In the genomic region with DNA sequence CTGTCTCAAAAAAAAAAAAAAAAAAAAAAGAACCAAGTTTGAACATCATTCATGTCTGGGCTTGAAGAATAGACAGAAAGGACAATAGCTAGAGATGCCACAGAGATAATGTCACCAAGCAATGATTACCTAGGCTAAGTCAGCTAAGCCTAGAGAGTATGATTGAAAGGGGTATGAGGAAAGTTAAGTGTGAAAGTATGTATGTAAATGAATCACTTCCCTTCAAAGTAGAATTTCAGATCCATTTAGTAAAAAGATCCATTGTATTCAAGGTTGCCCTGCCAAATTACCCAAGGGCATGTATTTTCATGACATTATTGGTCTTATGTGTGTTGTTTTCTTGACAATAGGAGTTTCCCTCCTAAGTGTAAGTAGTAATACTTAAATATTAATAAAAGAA, we compare ENCODE assay signal across 14 cellular contexts. TPM values are rescaled to one million over a fixed set of nuclear protein-coding genes. Genes with fewer than 3 reads are reported as not detected.
DNase-seq lines count a peak whose midpoint lies in the region; ATAC-seq and TF ChIP-seq lines count a peak whose summit lies in the region.
"Had no signal": no experiment of that assay in that cellular context is flagged by ENCODE, and none has a peak within 500 bp of the region (broad histone marks: within the 10 kb centered on the region; RNA-seq: fewer than 3 reads in every experiment).

No MANE protein-coding gene starts in this region.

- H3K9ac ChIP-seq in IMR-90 (ENCODE audit: low read depth, low read length), result no peak overlapping the region

- H2BK20ac ChIP-seq in IMR-90 (ENCODE audit: low read depth, low read length), result no peak overlapping the region

- H2BK15ac ChIP-seq in IMR-90 (ENCODE audit: low read depth, low read length), result no peak overlapping the region

- H3K4me1 ChIP-seq in IMR-90 (ENCODE audit: control insufficient read depth, insufficient read depth, low read length), result peaks cover 2% of the 10 kb centered on the region; the same call in 1 of the 2 replicates

- H3K4me3 ChIP-seq in IMR-90 (ENCODE audit: insufficient read depth, low read depth, low read length), result no peak overlapping the region
- no peak overlapping the region for H3K4me3 ChIP-seq in dorsolateral prefrontal cortex

- H3K9me3 Mint-ChIP-seq in natural killer cell, result no peaks in the 10 kb centered on the region
- H3K9me3 Mint-ChIP-seq: activated naive CD8-positive, alpha-beta T cell treated with anti-CD3 and anti-CD28 coated beads, Interleukin-2, amount 50 U/mL, for 24 hours had no signal

- H2AFZ ChIP-seq in IMR-90 (replicated peaks; ENCODE audit: low read length, poor library complexity), result no peak overlapping the region

- no peak overlapping the region for H3K27ac Mint-ChIP-seq in natural killer cell
- H3K27ac Mint-ChIP-seq: activated naive CD8-positive, alpha-beta T cell treated with anti-CD3 and anti-CD28 coated beads, Interleukin-2, amount 50 U/mL, for 24 hours; CD14-positive monocyte had no signal

- H3K27me3 ChIP-seq in IMR-90 (ENCODE audit: control insufficient read depth, insufficient read depth, low read length) (no peaks in the 10 kb centered on the region), dorsolateral prefrontal cortex (no peaks in the 10 kb centered on the region)

- H2BK120ac ChIP-seq in IMR-90 (ENCODE audit: low read depth, low read length), result no peak overlapping the region

- H4K91ac ChIP-seq in IMR-90 (ENCODE audit: insufficient read depth, low read depth, low read length), result no peak overlapping the region

- H3K4ac ChIP-seq in IMR-90 (ENCODE audit: low read depth, low read length), result no peak overlapping the region

- no peak overlapping the region for H3K23ac ChIP-seq in IMR-90 (ENCODE audit: low read depth, low read length)

- intact Hi-C loops in IMR-90 (cut with micrococcal nuclease) (no loop called here), natural killer cell (cut with micrococcal nuclease) (no loop called here), head of caudate nucleus (cut with DNase I) (no loop called here), dorsolateral prefrontal cortex (cut with DNase I) (no loop called here)

- no peak overlapping the region for H2AK5ac ChIP-seq in IMR-90 (ENCODE audit: low read depth, low read length)

- no peaks in the 10 kb centered on the region for H3K9me1 ChIP-seq in IMR-90 (ENCODE audit: insufficient read depth, low read length)

- DNase-seq in IMR-90 (peak; percentile 12), iris pigment epithelial cell (ENCODE audit: low read depth) (peak; percentile 7), natural killer cell (no peak), head of caudate nucleus (no peak), dorsolateral prefrontal cortex (no peak)
- DNase-seq in activated CD8-positive, alpha-beta memory T cell treated with anti-CD3 and anti-CD28 coated beads, Interleukin-2, amount 50 U/mL, for 48 hours, result no peak
- DNase-seq: activated naive CD8-positive, alpha-beta T cell treated with anti-CD3 and anti-CD28 coated beads, Interleukin-2, amount 50 U/mL, for 24 hours; Kasumi-1; NCI-H1930; nucleus accumbens had no signal

- no peak for TF ChIP-seq CTCF in IMR-90 (conservative IDR thresholded peaks at IDR 0.05; ENCODE audit: low read depth, low read length)
- no peak for TF ChIP-seq CTCF in natural killer cell (IDR thresholded peaks at IDR 0.05)
- TF ChIP-seq CTCF in dorsolateral prefrontal cortex (IDR thresholded peaks at IDR 0.05 in 54 of 56, conservative IDR thresholded peaks at IDR 0.05 in 2 of 56; ENCODE audit: low read depth in 1 of 56, partially characterized antibody in 56 of 56), result no peak

- in situ Hi-C loops in IMR-90 (cut with MboI; ENCODE audit: low sequenced_read_pairs), result no loop called here

- H3K36me3 ChIP-seq in IMR-90 (ENCODE audit: control insufficient read depth, insufficient read depth, low read length), result no peaks in the 10 kb centered on the region

- no TSS peak for BruUV-seq in IMR-90 (replicated peaks; lab: Mats Ljungman, UMichigan)

- peaks cover 8 to 11% of the 10 kb centered on the region in 2 experiments; a peak in 3 of 4 replicates for H3K79me1 ChIP-seq in IMR-90 (ENCODE audit: low read depth in 1 of 2, low read length in 2 of 2)

- POLR2A ChIA-PET in IMR-90 (lab: Charles Lee; ENCODE audit: unreplicated experiment), result no interaction called here

- H3K9me3 ChIP-seq in IMR-90 (ENCODE audit: control insufficient read depth, insufficient read depth, low read length), result no peaks in the 10 kb centered on the region

- H2BK5ac ChIP-seq in IMR-90 (ENCODE audit: low read depth, low read length, poor library complexity, severe bottlenecking), result no peak overlapping the region

- ATAC-seq in GM18520 (IDR thresholded peaks at IDR 0.05; ENCODE audit: unreplicated experiment) (peak; percentile 90), GM21786 (IDR thresholded peaks at IDR 0.05; ENCODE audit: unreplicated experiment) (peak; percentile 77), IMR-90 (ENCODE audit: low read depth) (no peak), natural killer cell (no peak)
- ATAC-seq: activated naive CD8-positive, alpha-beta T cell treated with anti-CD3 and anti-CD28 coated beads, Interleukin-2, amount 50 U/mL, for 24 hours; HCT116 had no signal

- H4K20me1 ChIP-seq in IMR-90 (ENCODE audit: insufficient read depth, low read length), result no peaks in the 10 kb centered on the region

- H3K56ac ChIP-seq in IMR-90 (ENCODE audit: extremely low read depth, insufficient read depth, low read length), result no peak overlapping the region

- CTCF ChIA-PET in IMR-90 (lab: Yijun Ruan, JAX), result no interaction called here

- dilution Hi-C loops in IMR-90 (cut with HindIII; ENCODE audit: low sequenced_read_pairs, unreplicated experiment), result no loop called here

- TF ChIP-seq RAD21 in IMR-90 (IDR thresholded peaks at IDR 0.05; ENCODE audit: low read length), result no peak

- TF ChIP-seq POLR2A in IMR-90 (IDR thresholded peaks at IDR 0.05; ENCODE audit: low read depth, low read length), result no peak

- no peak overlapping the region for H2AK9ac ChIP-seq in IMR-90 (replicated peaks; ENCODE audit: low read depth, low read length, poor library complexity)

- no peak overlapping the region for H3K4me3 Mint-ChIP-seq in natural killer cell
- H3K4me3 Mint-ChIP-seq: activated naive CD8-positive, alpha-beta T cell treated with anti-CD3 and anti-CD28 coated beads, Interleukin-2, amount 50 U/mL, for 24 hours; CD14-positive monocyte had no signal

- H3K14ac ChIP-seq in IMR-90 (replicated peaks; ENCODE audit: low read depth, low read length), result no peak overlapping the region

- H3K36me3 Mint-ChIP-seq in natural killer cell, result no peaks in the 10 kb centered on the region
- H3K36me3 Mint-ChIP-seq: CD14-positive monocyte had no signal

- peaks cover 0 to 4% of the 10 kb centered on the region in 2 donors for H3K4me1 Mint-ChIP-seq in natural killer cell

- no peak overlapping the region for H3K4me2 ChIP-seq in IMR-90 (ENCODE audit: low read depth, low read length)

- peaks cover 0 to 5% of the 10 kb centered on the region in 2 donors for H3K27me3 Mint-ChIP-seq in natural killer cell (ENCODE audit: low read depth in 2 of 2)
- H3K27me3 Mint-ChIP-seq: activated naive CD8-positive, alpha-beta T cell treated with anti-CD3 and anti-CD28 coated beads, Interleukin-2, amount 50 U/mL, for 24 hours had no signal

- H3K27ac ChIP-seq in IMR-90 (ENCODE audit: insufficient read depth, low read length) (no peak overlapping the region), dorsolateral prefrontal cortex (no peak overlapping the region)

- H4K8ac ChIP-seq in IMR-90 (ENCODE audit: low read depth in 2 of 2, low read length in 2 of 2), result no peak overlapping the region

- H3K18ac ChIP-seq in IMR-90 (ENCODE audit: low read depth, low read length), result no peak overlapping the region

- no peak overlapping the region for H4K5ac ChIP-seq in IMR-90 (ENCODE audit: low read depth, low read length)

TF ChIP-seq in IMR-90, 13 proteins besides CTCF, POLR2A, EP300 and RAD21:
- TF ChIP-seq FOS (IDR thresholded peaks at IDR 0.05; ENCODE audit: low read depth, low read length), result no peak
- no peak for TF ChIP-seq MAFK (IDR thresholded peaks at IDR 0.05; ENCODE audit: low read depth, low read length)
- TF ChIP-seq MAZ (IDR thresholded peaks at IDR 0.05; ENCODE audit: borderline replicate concordance, low read depth, low read length), result no peak
- TF ChIP-seq CEBPB (IDR thresholded peaks at IDR 0.05; ENCODE audit: low read depth, low read length), result no peak
- TF ChIP-seq RCOR1 (IDR thresholded peaks at IDR 0.05; ENCODE audit: insufficient replicate concordance, low read length), result no peak
- TF ChIP-seq, protein P1, sequence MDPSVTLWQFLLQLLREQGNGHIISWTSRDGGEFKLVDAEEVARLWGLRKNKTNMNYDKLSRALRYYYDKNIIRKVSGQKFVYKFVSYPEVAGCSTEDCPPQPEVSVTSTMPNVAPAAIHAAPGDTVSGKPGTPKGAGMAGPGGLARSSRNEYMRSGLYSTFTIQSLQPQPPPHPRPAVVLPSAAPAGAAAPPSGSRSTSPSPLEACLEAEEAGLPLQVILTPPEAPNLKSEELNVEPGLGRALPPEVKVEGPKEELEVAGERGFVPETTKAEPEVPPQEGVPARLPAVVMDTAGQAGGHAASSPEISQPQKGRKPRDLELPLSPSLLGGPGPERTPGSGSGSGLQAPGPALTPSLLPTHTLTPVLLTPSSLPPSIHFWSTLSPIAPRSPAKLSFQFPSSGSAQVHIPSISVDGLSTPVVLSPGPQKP (IDR thresholded peaks at IDR 0.05; ENCODE audit: borderline replicate concordance, low read depth, low read length), result no peak
- no peak for TF ChIP-seq BHLHE40 (IDR thresholded peaks at IDR 0.05; ENCODE audit: low read depth, low read length)
- no peak for TF ChIP-seq CHD1 (IDR thresholded peaks at IDR 0.05; ENCODE audit: low read depth, low read length)
- TF ChIP-seq, protein P2, sequence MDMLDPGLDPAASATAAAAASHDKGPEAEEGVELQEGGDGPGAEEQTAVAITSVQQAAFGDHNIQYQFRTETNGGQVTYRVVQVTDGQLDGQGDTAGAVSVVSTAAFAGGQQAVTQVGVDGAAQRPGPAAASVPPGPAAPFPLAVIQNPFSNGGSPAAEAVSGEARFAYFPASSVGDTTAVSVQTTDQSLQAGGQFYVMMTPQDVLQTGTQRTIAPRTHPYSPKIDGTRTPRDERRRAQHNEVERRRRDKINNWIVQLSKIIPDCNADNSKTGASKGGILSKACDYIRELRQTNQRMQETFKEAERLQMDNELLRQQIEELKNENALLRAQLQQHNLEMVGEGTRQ (IDR thresholded peaks at IDR 0.05; ENCODE audit: low read depth, low read length), result no peak
- TF ChIP-seq SMC3 (IDR thresholded peaks at IDR 0.05; ENCODE audit: low read depth, low read length), result no peak
- no peak for TF ChIP-seq NFE2L2 (IDR thresholded peaks at IDR 0.05; ENCODE audit: low read depth, low read length)
- TF ChIP-seq RFX5 (IDR thresholded peaks at IDR 0.05; ENCODE audit: low read depth, low read length), result no peak
- TF ChIP-seq MXI1 (IDR thresholded peaks at IDR 0.05; ENCODE audit: borderline replicate concordance, low read depth, low read length), result no peak
TF ChIP-seq in IMR-90: peak in this region for 0.

RNA-seq across cellular contexts. Expression of a gene that starts 34.1 kb away (rescaled TPM):
- total RNA-seq in IMR-90 (2012; rRNA removed), result 64.7 and 92.8 TPM in 2 replicates
- 12.6 and 17.6 TPM in 2 replicates for polyA plus RNA-seq in IMR-90 (2012; rRNA removed)
- polyA plus RNA-seq in IMR-90 (2012; cell fraction: cytosol; rRNA removed), result 2.4 and 3.2 TPM in 2 replicates
- 10.2 and 75.9 TPM in 2 replicates for polyA plus RNA-seq in IMR-90 (2012; cell fraction: nucleus; rRNA removed; ENCODE audit: low replicate concordance)
- total RNA-seq in natural killer cell, result 10 to 100 TPM; 56.5 to 69.6 (median 58.5) TPM
- total RNA-seq in dorsolateral prefrontal cortex, result 100 to 1,000 TPM in 101 of 120 experiments, 10 to 100 TPM in 19; 62.6 to 201 (median 128) TPM

Comparison
In these comparisons a context has a peak if more than half of its experiments do, and no peak if none do; other contexts are left out.
1. ATAC-seq: peak in GM18520 (single experiment) and GM21786 (single experiment); none in IMR-90 (single experiment) and natural killer cell (0 of 3).
2. DNase-seq: peak in IMR-90 (single experiment) and iris pigment epithelial cell (single experiment); none in activated CD8-positive, alpha-beta memory T cell treated with anti-CD3 and anti-CD28 coated beads, Interleukin-2, amount 50 U/mL, for 48 hours (single experiment), natural killer cell (single experiment), head of caudate nucleus (0 of 42) and dorsolateral prefrontal cortex (0 of 10).